19 cellular contexts compared by ENCODE assay signal in the genomic region with DNA sequence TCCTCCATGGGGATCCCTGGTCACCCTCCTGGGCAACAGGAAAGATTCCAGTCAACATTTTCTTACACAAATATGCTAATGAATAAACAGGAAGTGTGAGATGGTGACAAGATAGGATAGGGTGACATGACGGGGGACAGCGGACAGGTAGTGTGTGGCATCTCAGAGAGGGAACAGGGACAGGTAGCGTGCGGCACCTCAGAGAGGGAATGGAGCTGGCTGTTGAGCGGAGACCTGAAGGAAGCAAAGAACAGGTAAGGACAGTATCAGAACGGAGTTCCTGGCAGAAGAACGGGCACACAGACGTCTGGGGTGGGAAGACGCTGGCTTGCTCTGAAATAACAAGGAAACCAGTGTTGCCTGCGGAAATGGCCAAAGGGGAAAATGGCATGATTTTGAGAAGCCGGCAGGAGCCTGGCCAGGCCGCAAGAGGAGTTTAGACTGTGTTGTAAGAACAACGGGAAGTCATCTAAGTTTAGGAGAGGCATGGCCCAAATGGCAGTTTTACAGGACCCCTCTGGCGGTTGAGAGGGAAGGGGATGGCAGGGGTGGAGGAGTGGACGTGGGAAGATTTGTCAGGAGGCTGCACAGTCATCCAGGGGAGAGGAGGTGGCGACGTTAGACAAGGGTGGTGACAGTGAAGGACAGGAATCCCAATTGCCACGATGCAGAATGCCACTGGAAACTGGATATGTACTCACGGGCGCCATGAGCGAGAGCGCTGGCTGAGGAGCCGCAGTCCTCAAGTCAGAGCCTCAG.
DNase-seq lines count a peak whose midpoint lies in the region; ATAC-seq, FAIRE-seq and TF ChIP-seq lines count a peak whose summit lies in the region.
"Had no signal": no experiment of that assay in that cellular context is flagged by ENCODE, and none has a peak within 500 bp of the region (broad histone marks: within the 10 kb centered on the region; RNA-seq: fewer than 3 reads in every experiment).

No MANE protein-coding gene starts in this region.

- no peaks in the 10 kb centered on the region for H3K27me3 ChIP-seq in right atrium auricular region
- peaks cover 24 to 79% of the 10 kb centered on the region in 2 experiments; a peak in 4 of 5 replicates for H3K27me3 ChIP-seq in HepG2 (ENCODE audit: control insufficient read depth in 1 of 2, insufficient read depth in 2 of 2, low read length in 2 of 2)
- peaks cover 0 to 8% (median 2%) of the 10 kb centered on the region in 3 experiments for H3K27me3 ChIP-seq in neuronal stem cell (ENCODE audit: control insufficient read depth in 3 of 3, insufficient read depth in 3 of 3, low read depth in 1 of 3, low read length in 3 of 3)
- H3K27me3 ChIP-seq: ascending aorta, SJSA1 had no signal

- H3K36me3 ChIP-seq in right atrium auricular region (no peaks in the 10 kb centered on the region), HepG2 (replicated peaks in 1 of 2; ENCODE audit: control insufficient read depth in 1 of 2, insufficient read depth in 2 of 2, low read length in 2 of 2) (no peaks in the 10 kb centered on the region), neuronal stem cell (replicated peaks in 1 of 2; ENCODE audit: control insufficient read depth in 2 of 2, insufficient read depth in 2 of 2, low read length in 2 of 2) (no peaks in the 10 kb centered on the region)
- H3K36me3 ChIP-seq: ascending aorta, SJSA1 had no signal

- H4K8ac ChIP-seq in neuronal stem cell (ENCODE audit: low read depth, low read length), result no peak overlapping the region

- H3K4me1 ChIP-seq in right atrium auricular region (peaks cover 0 to under 1% of the 10 kb centered on the region in 2 donors), HepG2 (ENCODE audit: insufficient read depth, low read length) (no peaks in the 10 kb centered on the region), neuronal stem cell (ENCODE audit: control insufficient read depth in 2 of 2, insufficient read depth in 1 of 2, low read depth in 1 of 2, low read length in 2 of 2) (peaks cover 0 to 3% of the 10 kb centered on the region in 2 donors)
- H3K4me1 ChIP-seq: ascending aorta, Caco-2 had no signal

- H3K9me3 ChIP-seq in right atrium auricular region, result no peaks in the 10 kb centered on the region
- H3K9me3 ChIP-seq in HepG2 (ENCODE audit: low read length), result no peaks in the 10 kb centered on the region
- no peaks in the 10 kb centered on the region for H3K9me3 ChIP-seq in neuronal stem cell (replicated peaks in 1 of 2; ENCODE audit: control insufficient read depth in 2 of 2, insufficient read depth in 1 of 2, low read depth in 1 of 2, low read length in 2 of 2)
- H3K9me3 ChIP-seq: ascending aorta, Caco-2, SJSA1 had no signal

- H3K23ac ChIP-seq in neuronal stem cell (ENCODE audit: low read depth, low read length, poor library complexity), result no peak overlapping the region

- H3K14ac ChIP-seq in neuronal stem cell (ENCODE audit: low read length), result no peak overlapping the region

- CTCF ChIA-PET in HepG2 (lab: Yijun Ruan, JAX; ENCODE audit: low intra/inter-chr PET ratio, low total read pairs), result no interaction called here

- TF ChIP-seq POLR2A in HepG2 (IDR thresholded peaks at IDR 0.05; ENCODE audit: insufficient read depth in 1 of 2, low read depth in 2 of 2, low read length in 2 of 2), result no peak

- TF ChIP-seq RAD21 in HepG2 (CRISPR knock-in tag; IDR thresholded peaks at IDR 0.05), result no peak

- H2AFZ ChIP-seq in HepG2 (ENCODE audit: low read length) (no peak overlapping the region), neuronal stem cell (ENCODE audit: low read length) (no peak overlapping the region)

- ATAC-seq in left ventricle myocardium superior (no peak), HepG2 (no peak)

- no peak overlapping the region for H3K4me3 ChIP-seq in right atrium auricular region
- no peak overlapping the region for H3K4me3 ChIP-seq in HepG2 (replicated peaks in 1 of 3; ENCODE audit: insufficient read depth in 1 of 3, low read depth in 2 of 3, low read length in 3 of 3)
- no peak overlapping the region for H3K4me3 ChIP-seq in neuronal stem cell (ENCODE audit: low read length in 2 of 2)
- H3K4me3 ChIP-seq: ascending aorta, SJSA1 had no signal

- no peak overlapping the region for H3K18ac ChIP-seq in neuronal stem cell (ENCODE audit: low read length)

- BruUV-seq in HepG2 (replicated peaks; lab: Mats Ljungman, UMichigan), result no TSS peak

- no peak overlapping the region for H2BK15ac ChIP-seq in neuronal stem cell (ENCODE audit: low read length)

- POLR2A ChIA-PET in HepG2 (lab: Yijun Ruan, JAX), result no interaction called here

- no peak overlapping the region for H2BK12ac ChIP-seq in neuronal stem cell (ENCODE audit: low read length)

- intact Hi-C loops in left ventricle myocardium superior (cut with micrococcal nuclease), result no loop called here
- intact Hi-C loops in HepG2 (cut with micrococcal nuclease; ENCODE audit: unreplicated experiment), result no loop called here

- H3K9ac ChIP-seq in HepG2 (ENCODE audit: insufficient read depth, low read depth, low read length) (no peak overlapping the region), neuronal stem cell (ENCODE audit: low read depth, low read length, poor library complexity) (no peak overlapping the region)

- no peaks in the 10 kb centered on the region for H4K20me1 ChIP-seq in HepG2 (ENCODE audit: insufficient read depth, low read length)

- no peak for TF ChIP-seq EP300 in HepG2 (IDR thresholded peaks at IDR 0.05; ENCODE audit: low read depth in 2 of 2, low read length in 2 of 2)
- no peak for TF ChIP-seq EP300 in HepG2 (CRISPR knock-in tag; IDR thresholded peaks at IDR 0.05; ENCODE audit: borderline replicate concordance)

- no peaks in the 10 kb centered on the region for H3K79me1 ChIP-seq in neuronal stem cell (ENCODE audit: low read depth, low read length)

- H3K4me2 ChIP-seq in HepG2 (ENCODE audit: low read depth, low read length), result no peak overlapping the region
- no peak overlapping the region for H3K4me2 ChIP-seq in neuronal stem cell (ENCODE audit: insufficient read depth, low read length, poor library complexity, severe bottlenecking)

- TF ChIP-seq CTCF in right atrium auricular region (IDR thresholded peaks at IDR 0.05) (no peak), HepG2 (CRISPR knock-in tag; IDR thresholded peaks at IDR 0.05) (no peak)

- DNase-seq in right atrium auricular region (ENCODE audit: low spot score), result peak; percentile 46
- no peak for DNase-seq in left ventricle myocardium superior
- peak; percentile 71 for DNase-seq in NOMO-1 treated with dmso at 0.1 percent for 144 hours (lab: John Stamatoyannopoulos, UW; ENCODE audit: unreplicated experiment)
- no peak for DNase-seq in HepG2 (ENCODE audit: low spot score)
- peak; percentile 34 for DNase-seq in ureter (ENCODE audit: low spot score)
- no peak for DNase-seq in neuronal stem cell (ENCODE audit: low spot score)
- no peak for DNase-seq in amygdala (lab: John Stamatoyannopoulos, UW)
- no peak for DNase-seq in NCI-H69 (lab: John Stamatoyannopoulos, UW)
- DNase-seq: activated CD4-positive, CD25-positive, alpha-beta regulatory T cell treated with anti-CD3 and anti-CD28 coated beads, Interleukin-2, amount 50 U/mL, for 72 hours; activated gamma-delta T cell; HCEC 1CT; NCI-H2107; NCI-H524 treated with DMSO at 0.1 percent for 48 hours; PC-3; stimulated activated naive CD4-positive, alpha-beta T cell treated with Interleukin-2 at 50 U/mL for 16 hours had no signal

- H4K91ac ChIP-seq in neuronal stem cell (ENCODE audit: low read depth, low read length, poor library complexity), result no peak overlapping the region

- H2BK120ac ChIP-seq in neuronal stem cell (ENCODE audit: low read depth, low read length), result no peak overlapping the region

- in situ Hi-C loops in HepG2 (cut with HindIII; ENCODE audit: extremely low pct_ligation_motif_present, low pct_unique_long_range_greater_than_20kb), result no loop called here

- H3K27ac ChIP-seq in right atrium auricular region, result peak overlapping the region in 1 of 2 donors; percentile 24
- H3K27ac ChIP-seq in HepG2 (ENCODE audit: extremely low read length, insufficient read depth, low read length), result no peak overlapping the region
- no peak overlapping the region for H3K27ac ChIP-seq in neuronal stem cell (replicated peaks; ENCODE audit: low read length)
- H3K27ac ChIP-seq: SJSA1 had no signal

- no peak for FAIRE-seq in HepG2 (lab: Jason Lieb, UNC)
- FAIRE-seq: endometrium had no signal

- no peaks in the 10 kb centered on the region for H3K79me2 ChIP-seq in HepG2 (ENCODE audit: insufficient read depth, low read length)

- no peak overlapping the region for H2BK5ac ChIP-seq in neuronal stem cell (ENCODE audit: low read length)

- WGBS in HepG2 (ENCODE audit: low lambda C conversion rate), result 45% methylated on average over 23 of the region's 23 CpGs
- WGBS in neuronal stem cell (ENCODE audit: extremely low coverage in 2 of 2, insufficient read length in 2 of 2, insufficient replicate concordance in 1 of 2), 2 donors, result no CpG with 5 or more reads among the region's 23 CpGs

- no peak overlapping the region for H2AK5ac ChIP-seq in neuronal stem cell (ENCODE audit: low read depth, low read length)

- H3K4ac ChIP-seq in neuronal stem cell (ENCODE audit: low read length), result no peak overlapping the region

TF ChIP-seq in HepG2, 621 proteins besides CTCF, POLR2A, EP300 and RAD21:
- TF ChIP-seq ZFP37 (CRISPR knock-in tag; IDR thresholded peaks at IDR 0.05; ENCODE audit: borderline replicate concordance) (no peak), CREB1 (IDR thresholded peaks at IDR 0.05) (peak; percentile 29; the same call in 1 of the 2 replicates), CREB1 (CRISPR knock-in tag; IDR thresholded peaks at IDR 0.05) (no peak)

Comparison
In these comparisons a context has a peak if more than half of its experiments do, and no peak if none do; other contexts are left out.
1. DNase-seq: peak in right atrium auricular region (single experiment), NOMO-1 treated with dmso at 0.1 percent for 144 hours (single experiment) and ureter (single experiment); none in left ventricle myocardium superior (single experiment), HepG2 (single experiment), neuronal stem cell (single experiment), amygdala (0 of 56) and NCI-H69 (single experiment).